In genomic region chr10:107126668-107127067, GRCh38 we compare ENCODE assay signal across 27 cellular contexts. TPM values are rescaled to one million over a fixed set of nuclear protein-coding genes. Genes with fewer than 3 reads are reported as not detected.
"Had no signal": no experiment of that assay in that cellular context is flagged by ENCODE, and none has a peak within 500 bp of the region (broad histone marks: within the 10 kb centered on the region; RNA-seq: fewer than 3 reads in every experiment).

No MANE protein-coding gene starts in this region.

- ATAC-seq: naive thymus-derived CD8-positive, alpha-beta T cell; natural killer cell treated with Interleukin-12 subunit alpha and Interleukin-12 subunit beta and Interleukin-15 and Interleukin-18, amount 100 ng/mL, for 72 hours; pancreas; right cardiac atrium; right lobe of liver; stimulated activated effector memory CD8-positive, alpha-beta T cell treated with anti-CD3 and anti-CD28 coated beads, Interleukin-12 subunit alpha, Interleukin-12 subunit beta, amount 100 ng/mL, for 72 hours; stimulated activated naive B cell treated with anti-CD40 and anti-IgM and Interleukin-4, amounts not matched to agents 10 μg/mL and 1 μg/mL and 100 μg/mL, for 72 hours; upper lobe of right lung had no signal

- H3K4me3 ChIP-seq: pancreas, prostate gland, right lobe of liver, sigmoid colon, suprapubic skin, testis, tibial artery, transverse colon, upper lobe of right lung, uterus had no signal

- H3K27me3 ChIP-seq: neutrophil, right lobe of liver, sigmoid colon, suprapubic skin, testis, tibial artery, transverse colon, upper lobe of right lung, uterus had no signal

- DNase-seq: naive thymus-derived CD8-positive, alpha-beta T cell; nephron progenitor cell; nucleus accumbens; pancreas; right cardiac atrium; right lobe of liver; sigmoid colon; small intestine; stimulated activated CD4-positive, alpha-beta T cell treated with anti-CD3 and anti-CD28 coated beads, Interleukin-15, amount 100 ng/mL, for 24 hours; stimulated activated CD4-positive, alpha-beta T cell treated with anti-CD3 and anti-CD28 coated beads, Interleukin-2, amount 100 ng/mL, for 24 hours; stimulated activated CD4-positive, alpha-beta T cell treated with anti-CD3 and anti-CD28 coated beads, Interleukin-2, amount 100 ng/mL, for 48 hours; stimulated activated CD4-positive, alpha-beta T cell treated with anti-CD3 and anti-CD28 coated beads, Interleukin-4, amount 100 ng/mL, for 24 hours; stimulated activated naive B cell treated with anti-CD40 and anti-IgM and Interleukin-4, amounts not matched to agents 10 μg/mL and 1 μg/mL and 100 μg/mL, for 72 hours; stimulated activated naive CD4-positive, alpha-beta T cell treated with Interleukin-2 at 50 U/mL for 16 hours; substantia nigra; testis; tibial artery; transverse colon; upper lobe of right lung; uterus had no signal

- H3K4me1 ChIP-seq: pancreas, prostate gland, right lobe of liver, sigmoid colon, suprapubic skin, testis, tibial artery, transverse colon, upper lobe of right lung, uterus had no signal

- H3K9me3 ChIP-seq: neutrophil, pancreas, prostate gland, right lobe of liver, sigmoid colon, suprapubic skin, testis, tibial artery, transverse colon, upper lobe of right lung, uterus had no signal

- H3K27ac ChIP-seq: neutrophil, pancreas, prostate gland, right lobe of liver, sigmoid colon, suprapubic skin, testis, tibial artery, transverse colon, upper lobe of right lung, uterus had no signal

- H3K36me3 ChIP-seq: neutrophil, pancreas, prostate gland, right lobe of liver, sigmoid colon, suprapubic skin, tibial artery, transverse colon, upper lobe of right lung, uterus had no signal

RNA-seq across cellular contexts. Expression of gene SORCS1, which starts 37.8 kb away (rescaled TPM):
- total RNA-seq: naive thymus-derived CD8-positive, alpha-beta T cell; natural killer cell treated with Interleukin-12 subunit alpha and Interleukin-12 subunit beta and Interleukin-15 and Interleukin-18, amount 100 ng/mL, for 72 hours; osteocyte; pulmonary artery endothelial cell had no signal
- polyA plus RNA-seq: naive thymus-derived CD8-positive, alpha-beta T cell had no signal
